Comparison of ENCODE assay signal across 11 cellular contexts in the genomic region with DNA sequence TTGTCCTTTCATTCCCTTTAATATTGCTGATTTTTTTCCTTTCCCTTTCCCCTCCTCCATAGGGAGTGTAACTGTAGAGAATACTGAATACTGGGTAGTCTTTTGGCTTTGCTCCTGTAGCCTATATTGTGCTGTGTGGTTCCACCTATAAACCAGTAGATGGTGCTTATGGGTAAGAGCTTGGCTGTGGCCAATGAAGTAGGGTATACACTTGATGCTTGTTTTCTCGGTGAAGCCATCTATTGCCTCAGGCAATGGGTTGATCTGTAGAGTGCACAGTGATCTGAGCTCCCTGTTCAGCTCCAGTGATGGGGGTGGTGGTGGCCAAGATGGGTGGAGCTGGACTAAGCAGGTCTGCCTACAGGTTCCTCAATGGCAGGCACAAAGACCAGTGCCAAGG.
DNase-seq lines count a peak whose midpoint lies in the region; ATAC-seq, FAIRE-seq and TF ChIP-seq lines count a peak whose summit lies in the region.
"Had no signal": no experiment of that assay in that cellular context is flagged by ENCODE, and none has a peak within 500 bp of the region (broad histone marks: within the 10 kb centered on the region; RNA-seq: fewer than 3 reads in every experiment).

No MANE protein-coding gene starts in this region.

- POLR2A ChIA-PET in endothelial cell of umbilical vein (lab: Charles Lee): no interaction called here

- no peak for TF ChIP-seq POLR2A in endothelial cell of umbilical vein (IDR thresholded peaks at IDR 0.05; ENCODE audit: low read depth, low read length)
- TF ChIP-seq POLR2A in GM18505 (IDR thresholded peaks at IDR 0.05; ENCODE audit: borderline replicate concordance, extremely low read depth, insufficient read depth, insufficient read length): no peak

- CTCF ChIA-PET in endothelial cell of umbilical vein (lab: Charles Lee): no interaction called here

- no peaks in the 10 kb centered on the region for H3K79me2 ChIP-seq in endothelial cell of umbilical vein (ENCODE audit: control insufficient read depth, insufficient read depth, low read length)

- H3K4me2 ChIP-seq in endothelial cell of umbilical vein (ENCODE audit: insufficient read depth, low read length): no peak overlapping the region
- H3K4me2 ChIP-seq: KMS-11 had no signal

- H2AFZ ChIP-seq in endothelial cell of umbilical vein (ENCODE audit: low read depth, low read length): no peak overlapping the region

- H3K4me1 ChIP-seq in endothelial cell of umbilical vein (ENCODE audit: control insufficient read depth, extremely low read depth, insufficient read depth, low read length) (no peaks in the 10 kb centered on the region), foreskin keratinocyte (no peaks in the 10 kb centered on the region)
- H3K4me1 ChIP-seq: spleen had no signal

- H3K27ac ChIP-seq in endothelial cell of umbilical vein (ENCODE audit: insufficient read depth, low read depth, low read length): no peak overlapping the region
- no peak overlapping the region for H3K27ac ChIP-seq in foreskin keratinocyte
- H3K27ac ChIP-seq: KMS-11, spleen had no signal

- H3K9me3 ChIP-seq in endothelial cell of umbilical vein (replicated peaks; ENCODE audit: control insufficient read depth, insufficient read depth, low read length): no peaks in the 10 kb centered on the region

- DNase-seq in DMS53 treated with DMSO at 0.1 percent for 48 hours (lab: John Stamatoyannopoulos, UW; ENCODE audit: unreplicated experiment): peak; percentile 31
- DNase-seq in H7: peak; percentile 5
- DNase-seq in NCI-H526 (lab: John Stamatoyannopoulos, UW): peak; percentile 35 to 39
- DNase-seq in endothelial cell of umbilical vein (ENCODE audit: low read depth, low spot score): peak; percentile 1
- no peak for DNase-seq in foreskin keratinocyte
- no peak for DNase-seq in NCI-H1417 treated with DMSO at 0.1 percent for 48 hours (lab: John Stamatoyannopoulos, UW)
- DNase-seq: activated naive CD4-positive, alpha-beta T cell treated with anti-CD3 and anti-CD28 coated beads for 36 hours; effector CD8-positive, alpha-beta T cell; spleen had no signal

- FAIRE-seq in endothelial cell of umbilical vein (lab: Jason Lieb, UNC): no peak

- no peaks in the 10 kb centered on the region for H3K9me1 ChIP-seq in endothelial cell of umbilical vein (replicated peaks; ENCODE audit: control insufficient read depth, extremely low read depth, insufficient read depth, low read length)

- H3K27me3 ChIP-seq in H7 (ENCODE audit: control insufficient read depth, insufficient read depth, low read length) (no peaks in the 10 kb centered on the region), endothelial cell of umbilical vein (ENCODE audit: control insufficient read depth in 2 of 2, insufficient read depth in 2 of 2, low read length in 2 of 2) (no peaks in the 10 kb centered on the region), foreskin keratinocyte (no peaks in the 10 kb centered on the region)
- H3K27me3 ChIP-seq: spleen had no signal

- dilution Hi-C loops in endothelial cell of umbilical vein (cut with MboI; ENCODE audit: extremely low pct_ligation_motif_present, low sequenced_read_pairs): no loop called here

- H3K4me3 ChIP-seq in H7 (ENCODE audit: insufficient read depth, low read depth, low read length) (no peak overlapping the region), endothelial cell of umbilical vein (replicated peaks in 1 of 3; ENCODE audit: insufficient read depth in 1 of 3, low read depth in 1 of 3, low read length in 3 of 3) (no peak overlapping the region)
- H3K4me3 ChIP-seq: spleen had no signal

- ATAC-seq in GM18505 (IDR thresholded peaks at IDR 0.05; ENCODE audit: unreplicated experiment) (no peak), foreskin keratinocyte (no peak)

- peak in 1 of 2 donors; percentile 7 for TF ChIP-seq CTCF in endothelial cell of umbilical vein (IDR thresholded peaks at IDR 0.05; ENCODE audit: extremely low read depth in 1 of 2, insufficient read depth in 1 of 2, low read depth in 1 of 2, low read length in 2 of 2)
- TF ChIP-seq CTCF in foreskin keratinocyte (conservative IDR thresholded peaks at IDR 0.05): no peak

- H3K36me3 ChIP-seq in H7 (replicated peaks; ENCODE audit: control insufficient read depth, insufficient read depth, low read length): no peaks in the 10 kb centered on the region
- no peaks in the 10 kb centered on the region for H3K36me3 ChIP-seq in endothelial cell of umbilical vein (ENCODE audit: control insufficient read depth in 2 of 2, extremely low read depth in 1 of 2, insufficient read depth in 2 of 2, low read length in 2 of 2)
- H3K36me3 ChIP-seq: spleen had no signal

- no TSS peak for BruUV-seq in endothelial cell of umbilical vein (replicated peaks; lab: Mats Ljungman, UMichigan)

- intact Hi-C loops in endothelial cell of umbilical vein (cut with micrococcal nuclease): loop anchor here (10.0 kb wide), 1 partner anchor 1179 kb away; no protein-coding TSS in a partner anchor

- no peak overlapping the region for H3K9ac ChIP-seq in endothelial cell of umbilical vein (replicated peaks; ENCODE audit: extremely low read depth, insufficient read depth, low read length)
- H3K9ac ChIP-seq: KMS-11 had no signal

- no peaks in the 10 kb centered on the region for H4K20me1 ChIP-seq in endothelial cell of umbilical vein (replicated peaks; ENCODE audit: control insufficient read depth, extremely low read depth, insufficient read depth, low read length)

TF ChIP-seq in endothelial cell of umbilical vein, 7 proteins besides CTCF, POLR2A, EP300 and RAD21:
- TF ChIP-seq MYC (IDR thresholded peaks at IDR 0.05; ENCODE audit: low read depth, low read length) (no peak), JUN (IDR thresholded peaks at IDR 0.05; ENCODE audit: borderline replicate concordance, insufficient read depth, insufficient read length, low read depth) (no peak), EZH2 (IDR thresholded peaks at IDR 0.05; ENCODE audit: borderline replicate concordance, low read depth, low read length, severe bottlenecking) (no peak), GATA2 (IDR thresholded peaks at IDR 0.05; ENCODE audit: insufficient read depth, insufficient read length, low read depth, low read length) (no peak), POLR2AphosphoS5 (IDR thresholded peaks at IDR 0.05; ENCODE audit: insufficient read depth, low read depth, low read length) (no peak), FOS (IDR thresholded peaks at IDR 0.05; ENCODE audit: borderline replicate concordance, insufficient read depth, low read length) (no peak)
- TF ChIP-seq, protein P1, sequence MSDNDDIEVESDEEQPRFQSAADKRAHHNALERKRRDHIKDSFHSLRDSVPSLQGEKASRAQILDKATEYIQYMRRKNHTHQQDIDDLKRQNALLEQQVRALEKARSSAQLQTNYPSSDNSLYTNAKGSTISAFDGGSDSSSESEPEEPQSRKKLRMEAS (IDR thresholded peaks at IDR 0.05; ENCODE audit: insufficient read depth, insufficient read length): no peak

Comparison
In these comparisons a context has a peak if more than half of its experiments do, and no peak if none do; other contexts are left out.
1. DNase-seq: peak in DMS53 treated with DMSO at 0.1 percent for 48 hours (single experiment), H7 (single experiment), NCI-H526 (2 of 2) and endothelial cell of umbilical vein (single experiment); none in foreskin keratinocyte (0 of 2) and NCI-H1417 treated with DMSO at 0.1 percent for 48 hours (single experiment).